8 cellular contexts compared by ENCODE assay signal in the genomic region with DNA sequence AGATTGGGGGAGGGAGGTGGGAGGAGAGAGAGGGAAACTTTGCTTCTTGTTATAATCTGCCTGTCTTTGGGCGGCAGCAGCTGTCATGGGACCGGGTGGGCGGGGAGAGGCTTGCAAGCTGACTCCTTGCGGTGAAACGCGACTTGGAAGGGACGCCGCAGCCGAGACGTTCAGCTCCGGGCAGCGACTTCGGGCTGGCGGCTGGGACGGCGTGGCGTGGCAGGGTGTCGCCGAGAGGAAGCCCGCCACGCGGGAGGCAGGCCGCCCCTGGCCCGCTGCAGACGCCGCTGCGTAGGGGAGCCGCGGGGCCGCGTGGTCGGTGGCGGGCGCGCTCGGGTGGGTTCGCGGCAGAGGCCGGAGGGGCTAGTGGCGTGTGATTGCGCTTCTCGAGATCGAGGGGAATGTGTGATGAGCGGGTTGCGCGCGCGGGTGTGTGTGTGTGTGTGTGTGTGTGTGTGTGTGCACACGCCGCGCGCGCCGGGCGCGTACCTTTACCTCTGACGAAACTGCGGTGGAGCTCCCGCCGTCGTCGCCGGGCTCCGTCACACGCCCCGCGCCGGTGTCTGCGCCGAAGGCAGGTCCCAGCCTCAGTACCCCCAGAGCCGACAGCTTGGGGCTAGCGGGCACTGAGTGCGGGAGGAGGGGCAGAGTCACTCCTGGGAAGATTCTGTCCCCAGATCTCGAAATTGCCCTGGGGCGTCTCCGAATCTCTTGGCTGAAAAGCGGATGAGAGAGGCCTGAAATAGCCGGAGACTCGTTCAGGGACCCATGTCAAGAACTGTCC. TPM values are rescaled to one million over a fixed set of nuclear protein-coding genes. Genes with fewer than 3 reads are reported as not detected.
A peak's percentile ranks its signal among the peaks of the same experiment; 100 is the strongest.
DNase-seq lines count a peak whose midpoint lies in the region; ATAC-seq and TF ChIP-seq lines count a peak whose summit lies in the region.

No MANE protein-coding gene starts in this region.

- H3K27me3 ChIP-seq in thymus (ENCODE audit: control insufficient read depth, insufficient read depth), result peaks cover 11% of the 10 kb centered on the region

- H3K9me3 Mint-ChIP-seq in activated naive CD4-positive, alpha-beta T cell treated with anti-CD3 and anti-CD28 coated beads, Interleukin-2, amount 50 U/mL, for 24 hours, result no peaks in the 10 kb centered on the region
- no peaks in the 10 kb centered on the region for H3K9me3 Mint-ChIP-seq in osteocyte (ENCODE audit: unreplicated experiment)

- no peaks in the 10 kb centered on the region for H3K9me3 ChIP-seq in thymus (ENCODE audit: control insufficient read depth)

- H3K27me3 Mint-ChIP-seq in activated naive CD4-positive, alpha-beta T cell treated with anti-CD3 and anti-CD28 coated beads, Interleukin-2, amount 50 U/mL, for 24 hours, result no peaks in the 10 kb centered on the region
- no peaks in the 10 kb centered on the region for H3K27me3 Mint-ChIP-seq in osteocyte (ENCODE audit: unreplicated experiment)

- no peak for TF ChIP-seq CTCF in C4-2B (conservative IDR thresholded peaks at IDR 0.05)
- TF ChIP-seq CTCF in osteocyte (IDR thresholded peaks at IDR 0.05), result no peak

- H3K27ac ChIP-seq in C4-2B, result peak overlapping the region; percentile 95
- H3K27ac ChIP-seq in thymus (ENCODE audit: low read depth), result peak overlapping the region; percentile 74

- no peaks in the 10 kb centered on the region for H3K36me3 ChIP-seq in thymus (ENCODE audit: control insufficient read depth, insufficient read depth)

- ATAC-seq in GM19438 (IDR thresholded peaks at IDR 0.05; ENCODE audit: low read depth, unreplicated experiment) (peak; percentile 52), Right ventricle myocardium inferior (peak; percentile 80)

- H3K27ac Mint-ChIP-seq in activated naive CD4-positive, alpha-beta T cell treated with anti-CD3 and anti-CD28 coated beads, Interleukin-2, amount 50 U/mL, for 24 hours, result peak overlapping the region; percentile 59
- no peak overlapping the region for H3K27ac Mint-ChIP-seq in osteocyte (ENCODE audit: unreplicated experiment)

- peak overlapping the region; percentile 86 for H3K4me3 Mint-ChIP-seq in activated naive CD4-positive, alpha-beta T cell treated with anti-CD3 and anti-CD28 coated beads, Interleukin-2, amount 50 U/mL, for 24 hours
- peak overlapping the region; percentile 84 for H3K4me3 Mint-ChIP-seq in osteocyte (ENCODE audit: unreplicated experiment)

- peaks cover 6% of the 10 kb centered on the region for H3K4me1 ChIP-seq in thymus (ENCODE audit: control insufficient read depth, insufficient read depth, low read length)

- H3K36me3 Mint-ChIP-seq in activated naive CD4-positive, alpha-beta T cell treated with anti-CD3 and anti-CD28 coated beads, Interleukin-2, amount 50 U/mL, for 24 hours, result no peaks in the 10 kb centered on the region
- H3K36me3 Mint-ChIP-seq in osteocyte (ENCODE audit: unreplicated experiment), result no peaks in the 10 kb centered on the region

- 2% methylated on average over 79 of the region's 79 CpGs for WGBS in thymus

- peak overlapping the region; percentile 87 for H3K4me3 ChIP-seq in thymus (ENCODE audit: low read length)

- peaks cover 18% of the 10 kb centered on the region for H3K4me1 Mint-ChIP-seq in activated naive CD4-positive, alpha-beta T cell treated with anti-CD3 and anti-CD28 coated beads, Interleukin-2, amount 50 U/mL, for 24 hours
- peaks cover 16% of the 10 kb centered on the region for H3K4me1 Mint-ChIP-seq in osteocyte (ENCODE audit: unreplicated experiment)

- peak; percentile 60 for DNase-seq in HK-2 (ENCODE audit: unreplicated experiment)
- peak; percentile 45 for DNase-seq in SK-N-DZ (ENCODE audit: low spot score)
- DNase-seq in Right ventricle myocardium inferior (ENCODE audit: missing footprints), result peak; percentile 79
- peak; percentile 86 for DNase-seq in osteocyte (ENCODE audit: extremely low spot score, unreplicated experiment)

- intact Hi-C loops in Right ventricle myocardium inferior (cut with DNase I), result loop anchor here (1.0 to 10.0 kb wide), 6 partner anchors 50 to 233 kb away; partner anchors contain the start of gene SLC26A2

RNA-seq across cellular contexts. Expression of gene PPARGC1B, which starts 1.7 kb away (rescaled TPM):
- 0.85 and 1.2 TPM in 2 replicates for polyA plus RNA-seq in SK-N-DZ (2014; cell fraction: cytosol; rRNA removed)
- polyA plus RNA-seq in SK-N-DZ (2014; cell fraction: nucleus; rRNA removed), result 1.4 and 3.0 TPM in 2 replicates
- total RNA-seq in Right ventricle myocardium inferior, result 30.1 TPM
- 2.5 and 3.3 TPM in 2 replicates for total RNA-seq in osteocyte
- 0.82 TPM for polyA plus RNA-seq in thymus

Comparison
In these comparisons a context has a peak if more than half of its experiments do, and no peak if none do; other contexts are left out.
1. Peak in every context shown above with its lines: DNase-seq, ATAC-seq, H3K4me3 ChIP-seq and H3K27ac ChIP-seq.